1 cellular context compared by ENCODE assay signal in genomic region chr13:32259116-32259515, GRCh38.
TF ChIP-seq lines count a peak whose summit lies in the region.

No MANE protein-coding gene starts in this region.

TF ChIP-seq in GM23338, 12 proteins besides CTCF, POLR2A, EP300 and RAD21 (continued from another document):
- no peak for TF ChIP-seq REST (IDR thresholded peaks at IDR 0.05; ENCODE audit: unreplicated experiment)
- TF ChIP-seq, protein P1, sequence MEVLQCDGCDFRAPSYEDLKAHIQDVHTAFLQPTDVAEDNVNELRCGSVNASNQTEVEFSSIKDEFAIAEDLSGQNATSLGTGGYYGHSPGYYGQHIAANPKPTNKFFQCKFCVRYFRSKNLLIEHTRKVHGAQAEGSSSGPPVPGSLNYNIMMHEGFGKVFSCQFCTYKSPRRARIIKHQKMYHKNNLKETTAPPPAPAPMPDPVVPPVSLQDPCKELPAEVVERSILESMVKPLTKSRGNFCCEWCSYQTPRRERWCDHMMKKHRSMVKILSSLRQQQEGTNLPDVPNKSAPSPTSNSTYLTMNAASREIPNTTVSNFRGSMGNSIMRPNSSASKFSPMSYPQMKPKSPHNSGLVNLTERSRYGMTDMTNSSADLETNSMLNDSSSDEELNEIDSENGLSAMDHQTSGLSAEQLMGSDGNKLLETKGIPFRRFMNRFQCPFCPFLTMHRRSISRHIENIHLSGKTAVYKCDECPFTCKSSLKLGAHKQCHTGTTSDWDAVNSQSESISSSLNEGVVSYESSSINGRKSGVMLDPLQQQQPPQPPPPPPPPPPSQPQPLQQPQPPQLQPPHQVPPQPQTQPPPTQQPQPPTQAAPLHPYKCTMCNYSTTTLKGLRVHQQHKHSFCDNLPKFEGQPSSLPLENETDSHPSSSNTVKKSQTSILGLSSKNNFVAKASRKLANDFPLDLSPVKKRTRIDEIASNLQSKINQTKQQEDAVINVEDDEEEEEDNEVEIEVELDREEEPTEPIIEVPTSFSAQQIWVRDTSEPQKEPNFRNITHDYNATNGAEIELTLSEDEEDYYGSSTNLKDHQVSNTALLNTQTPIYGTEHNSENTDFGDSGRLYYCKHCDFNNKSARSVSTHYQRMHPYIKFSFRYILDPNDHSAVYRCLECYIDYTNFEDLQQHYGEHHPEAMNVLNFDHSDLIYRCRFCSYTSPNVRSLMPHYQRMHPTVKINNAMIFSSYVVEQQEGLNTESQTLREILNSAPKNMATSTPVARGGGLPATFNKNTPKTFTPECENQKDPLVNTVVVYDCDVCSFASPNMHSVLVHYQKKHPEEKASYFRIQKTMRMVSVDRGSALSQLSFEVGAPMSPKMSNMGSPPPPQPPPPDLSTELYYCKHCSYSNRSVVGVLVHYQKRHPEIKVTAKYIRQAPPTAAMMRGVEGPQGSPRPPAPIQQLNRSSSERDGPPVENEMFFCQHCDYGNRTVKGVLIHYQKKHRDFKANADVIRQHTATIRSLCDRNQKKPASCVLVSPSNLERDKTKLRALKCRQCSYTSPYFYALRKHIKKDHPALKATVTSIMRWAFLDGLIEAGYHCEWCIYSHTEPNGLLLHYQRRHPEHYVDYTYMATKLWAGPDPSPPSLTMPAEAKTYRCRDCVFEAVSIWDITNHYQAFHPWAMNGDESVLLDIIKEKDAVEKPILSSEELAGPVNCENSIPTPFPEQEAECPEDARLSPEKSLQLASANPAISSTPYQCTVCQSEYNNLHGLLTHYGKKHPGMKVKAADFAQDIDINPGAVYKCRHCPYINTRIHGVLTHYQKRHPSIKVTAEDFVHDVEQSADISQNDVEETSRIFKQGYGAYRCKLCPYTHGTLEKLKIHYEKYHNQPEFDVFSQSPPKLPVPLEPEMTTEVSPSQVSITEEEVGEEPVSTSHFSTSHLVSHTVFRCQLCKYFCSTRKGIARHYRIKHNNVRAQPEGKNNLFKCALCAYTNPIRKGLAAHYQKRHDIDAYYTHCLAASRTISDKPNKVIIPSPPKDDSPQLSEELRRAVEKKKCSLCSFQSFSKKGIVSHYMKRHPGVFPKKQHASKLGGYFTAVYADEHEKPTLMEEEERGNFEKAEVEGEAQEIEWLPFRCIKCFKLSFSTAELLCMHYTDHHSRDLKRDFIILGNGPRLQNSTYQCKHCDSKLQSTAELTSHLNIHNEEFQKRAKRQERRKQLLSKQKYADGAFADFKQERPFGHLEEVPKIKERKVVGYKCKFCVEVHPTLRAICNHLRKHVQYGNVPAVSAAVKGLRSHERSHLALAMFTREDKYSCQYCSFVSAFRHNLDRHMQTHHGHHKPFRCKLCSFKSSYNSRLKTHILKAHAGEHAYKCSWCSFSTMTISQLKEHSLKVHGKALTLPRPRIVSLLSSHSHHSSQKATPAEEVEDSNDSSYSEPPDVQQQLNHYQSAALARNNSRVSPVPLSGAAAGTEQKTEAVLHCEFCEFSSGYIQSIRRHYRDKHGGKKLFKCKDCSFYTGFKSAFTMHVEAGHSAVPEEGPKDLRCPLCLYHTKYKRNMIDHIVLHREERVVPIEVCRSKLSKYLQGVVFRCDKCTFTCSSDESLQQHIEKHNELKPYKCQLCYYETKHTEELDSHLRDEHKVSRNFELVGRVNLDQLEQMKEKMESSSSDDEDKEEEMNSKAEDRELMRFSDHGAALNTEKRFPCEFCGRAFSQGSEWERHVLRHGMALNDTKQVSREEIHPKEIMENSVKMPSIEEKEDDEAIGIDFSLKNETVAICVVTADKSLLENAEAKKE (CRISPR knock-in tag; IDR thresholded peaks at IDR 0.05) = no peak
- TF ChIP-seq CREB1 (CRISPR knock-in tag; IDR thresholded peaks at IDR 0.05; ENCODE audit: low read depth) = no peak
- TF ChIP-seq STAT1 (IDR thresholded peaks at IDR 0.05; ENCODE audit: unreplicated experiment) = no peak
- no peak for TF ChIP-seq NANOG (IDR thresholded peaks at IDR 0.05; ENCODE audit: borderline replicate concordance)
- no peak for TF ChIP-seq ZNF331 (CRISPR knock-in tag; IDR thresholded peaks at IDR 0.05; ENCODE audit: low read depth)
- no peak for TF ChIP-seq JUNB (IDR thresholded peaks at IDR 0.05; ENCODE audit: unreplicated experiment)
- TF ChIP-seq POLR2AphosphoS5 (IDR thresholded peaks at IDR 0.05; ENCODE audit: low read depth) = no peak
